Comparison of ENCODE assay signal across 16 cellular contexts in genomic region chr6:15292721-15293302, GRCh38. TPM values are rescaled to one million over a fixed set of nuclear protein-coding genes. Genes with fewer than 3 reads are reported as not detected.
A peak's percentile ranks its signal among the peaks of the same experiment; 100 is the strongest.
DNase-seq lines count a peak whose midpoint lies in the region; ATAC-seq and TF ChIP-seq lines count a peak whose summit lies in the region.
"Had no signal": no experiment of that assay in that cellular context is flagged by ENCODE, and none has a peak within 500 bp of the region (broad histone marks: within the 10 kb centered on the region; RNA-seq: fewer than 3 reads in every experiment).

No MANE protein-coding gene starts in this region.

- no peaks in the 10 kb centered on the region for H3K9me2 ChIP-seq in Karpas-422 (replicated peaks; ENCODE audit: insufficient read depth, low read length)

- H3K36me3 Mint-ChIP-seq in activated B cell treated with CpG ODN at 0.5 μM for 24 hours (ENCODE audit: low read depth) (peaks cover 28% of the 10 kb centered on the region), natural killer cell (no peaks in the 10 kb centered on the region)

- no peak overlapping the region for H3K4me2 ChIP-seq in Karpas-422 (ENCODE audit: low read depth, low read length, poor library complexity, severe bottlenecking)
- H3K4me2 ChIP-seq: KMS-11 had no signal

- H3K4me1 Mint-ChIP-seq in activated B cell treated with CpG ODN at 0.5 μM for 24 hours (peaks cover 72% of the 10 kb centered on the region), natural killer cell (peaks cover 78 to 79% of the 10 kb centered on the region in 2 donors)

- WGBS in right cardiac atrium, result 83% methylated on average over 7 of the region's 7 CpGs

- H3K4me3 ChIP-seq in right cardiac atrium (ENCODE audit: low read length), result no peak overlapping the region
- H3K4me3 ChIP-seq in uterus, result no peak overlapping the region
- H3K4me3 ChIP-seq in Karpas-422 (ENCODE audit: low read length), result no peak overlapping the region
- H3K4me3 ChIP-seq: breast epithelium, thoracic aorta had no signal

- H3K9me3 Mint-ChIP-seq in activated B cell treated with CpG ODN at 0.5 μM for 24 hours (no peaks in the 10 kb centered on the region), natural killer cell (no peaks in the 10 kb centered on the region)

- H3K9ac ChIP-seq in Karpas-422 (ENCODE audit: low read length), result no peak overlapping the region
- H3K9ac ChIP-seq: KMS-11 had no signal

- H3K4me3 Mint-ChIP-seq in activated B cell treated with CpG ODN at 0.5 μM for 24 hours, result no peak overlapping the region
- H3K4me3 Mint-ChIP-seq in natural killer cell, result peak overlapping the region; percentile 71

- H3K27ac ChIP-seq in right cardiac atrium (ENCODE audit: low read length) (peak overlapping the region; percentile 54), uterus (no peak overlapping the region), Karpas-422 (ENCODE audit: low read length) (no peak overlapping the region)
- H3K27ac ChIP-seq: breast epithelium, KMS-11, thoracic aorta had no signal

- H3K4me1 ChIP-seq in right cardiac atrium (ENCODE audit: control insufficient read depth, insufficient read depth, low read length) (peaks cover 12% of the 10 kb centered on the region), uterus (no peaks in the 10 kb centered on the region), Karpas-422 (ENCODE audit: low read length) (peaks cover 1% of the 10 kb centered on the region)
- H3K4me1 ChIP-seq: breast epithelium had no signal

- DNase-seq in right cardiac atrium (no peak), left ventricle myocardium superior (no peak), activated B cell treated with CpG ODN at 0.5 μM for 24 hours (no peak), natural killer cell (no peak), amygdala (lab: John Stamatoyannopoulos, UW) (no peak), uterus (no peak), Karpas-422 (no peak)
- DNase-seq: dermis blood vessel endothelial cell, DMS79, NCI-H187, NCI-H2227 treated with DMSO at 0.1 percent for 48 hours, NCI-H748 treated with DMSO at 0.1 percent for 48 hours, SHP77 treated with DMSO at 0.1 percent for 48 hours had no signal

- TF ChIP-seq CTCF in activated B cell treated with CpG ODN at 0.5 μM for 24 hours (IDR thresholded peaks at IDR 0.05), result no peak
- TF ChIP-seq CTCF in natural killer cell (IDR thresholded peaks at IDR 0.05), result no peak
- TF ChIP-seq CTCF in uterus (IDR thresholded peaks at IDR 0.05), result no peak

- H3K79me2 ChIP-seq in Karpas-422 (ENCODE audit: low read length), result no peaks in the 10 kb centered on the region

- H3K27ac Mint-ChIP-seq in activated B cell treated with CpG ODN at 0.5 μM for 24 hours (peak overlapping the region; percentile 61), natural killer cell (peak overlapping the region; percentile 80 to 94)

- H3K36me3 ChIP-seq in uterus (no peaks in the 10 kb centered on the region), Karpas-422 (ENCODE audit: insufficient read depth, low read length) (no peaks in the 10 kb centered on the region)
- H3K36me3 ChIP-seq: breast epithelium, thoracic aorta had no signal

- peaks cover 28% of the 10 kb centered on the region for H4K20me1 ChIP-seq in Karpas-422 (ENCODE audit: insufficient read depth, low read depth, low read length)

- H3K27me3 ChIP-seq in right cardiac atrium (ENCODE audit: control insufficient read depth, insufficient read depth) (no peaks in the 10 kb centered on the region), uterus (no peaks in the 10 kb centered on the region), Karpas-422 (ENCODE audit: low read length) (no peaks in the 10 kb centered on the region)
- H3K27me3 ChIP-seq: breast epithelium had no signal

- H3K27me3 Mint-ChIP-seq in activated B cell treated with CpG ODN at 0.5 μM for 24 hours (no peaks in the 10 kb centered on the region), natural killer cell (ENCODE audit: low read depth in 2 of 2) (no peaks in the 10 kb centered on the region)

- no peak overlapping the region for H2AFZ ChIP-seq in Karpas-422 (ENCODE audit: low read length)

- CTCF ChIA-PET in activated B cell treated with CpG ODN at 0.5 μM for 24 hours (lab: Charles Lee), result no interaction called here

- ATAC-seq in right cardiac atrium (no peak), left ventricle myocardium superior (no peak), activated B cell treated with CpG ODN at 0.5 μM for 24 hours (ENCODE audit: low read depth) (no peak), natural killer cell (no peak)

- POLR2A ChIA-PET in activated B cell treated with CpG ODN at 0.5 μM for 24 hours (lab: Charles Lee), result interaction anchor here (1.2 kb wide), 1 partner anchor 14 kb away, joined by 3 read pairs; no protein-coding TSS in a partner anchor

- TF ChIP-seq POLR2A in uterus (IDR thresholded peaks at IDR 0.05), result no peak

- H3K9me3 ChIP-seq in right cardiac atrium (ENCODE audit: control insufficient read depth, low read length), result no peaks in the 10 kb centered on the region
- no peaks in the 10 kb centered on the region for H3K9me3 ChIP-seq in uterus
- no peaks in the 10 kb centered on the region for H3K9me3 ChIP-seq in Karpas-422 (ENCODE audit: low read length)
- H3K9me3 ChIP-seq: breast epithelium, thoracic aorta had no signal

- intact Hi-C loops in right cardiac atrium (cut with DNase I) (no loop called here), left ventricle myocardium superior (cut with micrococcal nuclease) (no loop called here), activated B cell treated with CpG ODN at 0.5 μM for 24 hours (cut with micrococcal nuclease) (no loop called here), natural killer cell (cut with micrococcal nuclease) (no loop called here), uterus (cut with DNase I; ENCODE audit: low total_unique reads) (no loop called here)

RNA-seq across cellular contexts. Expression of gene JARID2, which starts 46.9 kb away (rescaled TPM):
- 10 to 100 TPM in 1 of 4 donors, 1 to 10 TPM in 3; 6.8 to 10.1 (median 9.4) TPM for total RNA-seq in right cardiac atrium
- polyA plus RNA-seq in right cardiac atrium, result 4.1 TPM
- 10.2 TPM for total RNA-seq in left ventricle myocardium superior
- 27.0 and 28.5 TPM in 2 replicates for total RNA-seq in activated B cell treated with CpG ODN at 0.5 μM for 24 hours
- 10 to 100 TPM; 49.9 to 60.9 (median 60.5) TPM for total RNA-seq in natural killer cell
- 10 to 100 TPM in 2 of 4 donors, 1 to 10 TPM in 2; 2.6 to 15.8 (median 8.0) TPM for total RNA-seq in uterus
- total RNA-seq in Karpas-422 (2014; rRNA removed; shearing (Covaris generic); ENCODE audit: low replicate concordance), result 2.8 and 5.1 TPM in 2 replicates
